In genomic region chr1:171772312-171772711, GRCh38 we compare ENCODE assay signal across 29 cellular contexts.
"Had no signal": no experiment of that assay in that cellular context is flagged by ENCODE, and none has a peak within 500 bp of the region (broad histone marks: within the 10 kb centered on the region; RNA-seq: fewer than 3 reads in every experiment).

No MANE protein-coding gene starts in this region.

- H3K4me3 ChIP-seq: breast epithelium, right atrium auricular region, uterus had no signal

- FAIRE-seq: kidney had no signal

- H3K4me1 ChIP-seq: breast epithelium, right atrium auricular region, uterus had no signal

- H3K36me3 Mint-ChIP-seq: mesothelial cell of epicardium, type B pancreatic cell had no signal

- H3K36me3 ChIP-seq: breast epithelium, right atrium auricular region, uterus had no signal

- H3K9me3 ChIP-seq: breast epithelium, right atrium auricular region, uterus had no signal

- H3K27ac Mint-ChIP-seq: activated CD4-positive, alpha-beta memory T cell treated with anti-CD3 and anti-CD28 coated beads, Interleukin-2, amount 10 ng/mL, durations not matched to agents 7 days and 5 days; activated CD4-positive, alpha-beta T cell treated with anti-CD3 and anti-CD28 coated beads, Interleukin-2, amount 10 ng/mL, durations not matched to agents 7 days and 5 days; activated naive CD4-positive, alpha-beta T cell treated with anti-CD3 and anti-CD28 coated beads, Interleukin-2, amount 50 U/mL, for 24 hours; activated naive CD8-positive, alpha-beta T cell treated with anti-CD3 and anti-CD28 coated beads, Interleukin-2, amount 50 U/mL, for 24 hours; activated T-cell treated with anti-CD3 and anti-CD28 coated beads, Interleukin-2, amount 50 U/mL, for 24 hours; activated T-helper 2 cell treated with anti-CD3 and anti-CD28 coated beads, Interferon-gamma antibody, Interleukin-2, Interleukin-4, amounts not matched to agents 10 μg/mL and 5 μg/mL and 100 μg/mL, durations not matched to agents 14 hours and 24 hours and 36 hours; dendritic cell treated with granulocyte-macrophage colony-stimulating factor and Interleukin-4, amounts not matched to agents 40 ng/mL and 50 ng/mL, for 4 days; endodermal cell; mesothelial cell of epicardium; naive thymus-derived CD4-positive, alpha-beta T cell; stimulated activated naive CD8-positive, alpha-beta T cell treated with anti-CD3 and anti-CD28 coated beads, Interleukin-15, Interleukin-2, amounts not matched to agents 100 ng/mL and 50 ng/mL, for 24 hours; type B pancreatic cell had no signal

- H3K27me3 ChIP-seq: breast epithelium, right atrium auricular region, uterus had no signal

- H3K4me3 Mint-ChIP-seq: activated CD4-positive, alpha-beta memory T cell treated with anti-CD3 and anti-CD28 coated beads, Interleukin-2, amount 10 ng/mL, durations not matched to agents 7 days and 5 days; activated CD4-positive, alpha-beta T cell treated with anti-CD3 and anti-CD28 coated beads, Interleukin-2, amount 10 ng/mL, durations not matched to agents 7 days and 5 days; activated naive CD4-positive, alpha-beta T cell treated with anti-CD3 and anti-CD28 coated beads, Interleukin-2, amount 50 U/mL, for 24 hours; activated naive CD8-positive, alpha-beta T cell treated with anti-CD3 and anti-CD28 coated beads, Interleukin-2, amount 50 U/mL, for 24 hours; activated T-cell treated with anti-CD3 and anti-CD28 coated beads, Interleukin-2, amount 50 U/mL, for 24 hours; dendritic cell treated with granulocyte-macrophage colony-stimulating factor and Interleukin-4, amounts not matched to agents 40 ng/mL and 50 ng/mL, for 4 days; endodermal cell; mesothelial cell of epicardium; naive thymus-derived CD4-positive, alpha-beta T cell; neural crest cell; stimulated activated naive CD8-positive, alpha-beta T cell treated with anti-CD3 and anti-CD28 coated beads, Interleukin-15, Interleukin-2, amounts not matched to agents 100 ng/mL and 50 ng/mL, for 24 hours; type B pancreatic cell had no signal

- DNase-seq: activated CD4-positive, alpha-beta memory T cell treated with anti-CD3 and anti-CD28 coated beads, Interleukin-2, amount 10 ng/mL, durations not matched to agents 7 days and 5 days; activated CD4-positive, alpha-beta T cell treated with anti-CD3 and anti-CD28 coated beads for 1 hour; activated CD4-positive, alpha-beta T cell treated with anti-CD3 and anti-CD28 coated beads, Interleukin-2, amount 10 ng/mL, durations not matched to agents 7 days and 5 days; activated CD8-positive, alpha-beta memory T cell treated with anti-CD3 and anti-CD28 coated beads, Interleukin-2, amount 50 U/mL, for 48 hours; activated naive CD8-positive, alpha-beta T cell treated with anti-CD3 and anti-CD28 coated beads, Interleukin-2, amount 50 U/mL, for 24 hours; activated T-cell treated with anti-CD3 and anti-CD28 coated beads, Interleukin-2, amount 50 U/mL, for 24 hours; central memory CD4-positive, alpha-beta T cell; endodermal cell; foreskin fibroblast; head of caudate nucleus; hippocampal formation; kidney; left colon; mammary epithelial cell; naive thymus-derived CD4-positive, alpha-beta T cell; stimulated activated CD4-positive, alpha-beta T cell treated with anti-CD3 and anti-CD28 coated beads, Interleukin-15, amount 100 ng/mL, for 24 hours; stimulated activated CD4-positive, alpha-beta T cell treated with anti-CD3 and anti-CD28 coated beads, Interleukin-2, amount 100 ng/mL, for 24 hours; T1000; uterus had no signal

- ATAC-seq: activated naive CD8-positive, alpha-beta T cell treated with anti-CD3 and anti-CD28 coated beads, Interleukin-2, amount 50 U/mL, for 24 hours; esophagus mucosa; left colon; naive thymus-derived CD4-positive, alpha-beta T cell had no signal

- H3K27me3 Mint-ChIP-seq: dendritic cell treated with granulocyte-macrophage colony-stimulating factor and Interleukin-4, amounts not matched to agents 40 ng/mL and 50 ng/mL, for 4 days had no signal

- H3K4me1 Mint-ChIP-seq: activated naive CD4-positive, alpha-beta T cell treated with anti-CD3 and anti-CD28 coated beads, Interleukin-2, amount 50 U/mL, for 24 hours; endodermal cell; mesothelial cell of epicardium; neural crest cell had no signal

- H3K9me3 Mint-ChIP-seq: activated CD4-positive, alpha-beta memory T cell treated with anti-CD3 and anti-CD28 coated beads, Interleukin-2, amount 10 ng/mL, durations not matched to agents 7 days and 5 days; activated CD4-positive, alpha-beta T cell treated with anti-CD3 and anti-CD28 coated beads, Interleukin-2, amount 10 ng/mL, durations not matched to agents 7 days and 5 days; activated naive CD4-positive, alpha-beta T cell treated with anti-CD3 and anti-CD28 coated beads, Interleukin-2, amount 50 U/mL, for 24 hours; activated naive CD8-positive, alpha-beta T cell treated with anti-CD3 and anti-CD28 coated beads, Interleukin-2, amount 50 U/mL, for 24 hours; activated T-cell treated with anti-CD3 and anti-CD28 coated beads, Interleukin-2, amount 50 U/mL, for 24 hours; activated T-helper 2 cell treated with anti-CD3 and anti-CD28 coated beads, Interferon-gamma antibody, Interleukin-2, Interleukin-4, amounts not matched to agents 10 μg/mL and 5 μg/mL and 100 μg/mL, durations not matched to agents 14 hours and 24 hours and 36 hours; dendritic cell treated with granulocyte-macrophage colony-stimulating factor and Interleukin-4, amounts not matched to agents 40 ng/mL and 50 ng/mL, for 4 days; endodermal cell; mesothelial cell of epicardium; naive thymus-derived CD4-positive, alpha-beta T cell; neural crest cell; stimulated activated naive CD8-positive, alpha-beta T cell treated with anti-CD3 and anti-CD28 coated beads, Interleukin-15, Interleukin-2, amounts not matched to agents 100 ng/mL and 50 ng/mL, for 24 hours; type B pancreatic cell had no signal

- H3K27ac ChIP-seq: breast epithelium, right atrium auricular region, uterus had no signal
